In the genomic region with DNA sequence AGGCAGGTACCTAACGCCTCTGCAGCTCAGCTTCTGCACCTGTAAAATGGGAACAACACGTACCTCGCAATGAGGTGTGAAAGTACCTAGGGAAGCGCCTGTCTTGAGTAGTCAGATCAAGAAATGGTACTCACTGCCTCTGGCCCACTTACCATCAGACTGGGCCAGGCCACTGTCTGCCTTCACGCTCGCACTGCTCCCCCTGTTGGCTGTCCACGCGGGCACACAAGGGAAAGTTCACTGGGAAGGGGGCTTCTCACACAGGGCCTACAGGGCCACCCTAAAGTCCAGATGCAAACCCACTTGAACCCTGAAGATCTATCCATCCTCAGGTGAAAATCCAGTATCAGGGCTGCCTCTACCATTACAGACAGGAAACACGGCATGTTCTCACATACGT, we compare ENCODE assay signal across 9 cellular contexts. TPM values are rescaled to one million over a fixed set of nuclear protein-coding genes. Genes with fewer than 3 reads are reported as not detected.
DNase-seq lines count a peak whose midpoint lies in the region; ATAC-seq, FAIRE-seq and TF ChIP-seq lines count a peak whose summit lies in the region.
"Not testable (repeated sequence)": the region's sequence is repeated elsewhere in the genome, so short reads cannot be mapped to it uniquely, and the experiment has no call there.
"Had no signal": no experiment of that assay in that cellular context is flagged by ENCODE, and none has a peak within 500 bp of the region (broad histone marks: within the 10 kb centered on the region; RNA-seq: fewer than 3 reads in every experiment).

No MANE protein-coding gene starts in this region.

- intact Hi-C loops in CD4-positive, alpha-beta T cell (cut with DNase I, micrococcal nuclease) = not testable (repeated sequence)
- intact Hi-C loops in activated CD4-positive, alpha-beta T cell treated with anti-CD3 and anti-CD28 coated beads, Interleukin-2, amount 10 ng/mL, durations not matched to agents 24 days and 14 days (cut with micrococcal nuclease) = loop anchor here (5.0 kb wide), 2 partner anchors 139 to 196 kb away; a partner anchor contains a TSS

- ATAC-seq in CD4-positive, alpha-beta T cell (ENCODE audit: poor library complexity); activated naive CD8-positive, alpha-beta T cell treated with anti-CD3 and anti-CD28 coated beads, Interleukin-2, amount 50 U/mL, for 24 hours: not testable (repeated sequence)

- H3K4me2 ChIP-seq in OCI-LY3 (ENCODE audit: low read length) = peak overlapping the region; percentile 77

- not testable (repeated sequence) for DNase-seq in CD4-positive, alpha-beta T cell; GM18507 (ENCODE audit: extremely low spot score, insufficient read length, low read depth); mesothelial cell of epicardium (ENCODE audit: low spot score in 2 of 2, unreplicated experiment in 2 of 2)
- DNase-seq in activated CD4-positive, alpha-beta T cell treated with anti-CD3 and anti-CD28 coated beads, Interleukin-2, amount 10 ng/mL, durations not matched to agents 24 days and 14 days = peak; percentile 74
- DNase-seq in activated naive CD8-positive, alpha-beta T cell treated with anti-CD3 and anti-CD28 coated beads, Interleukin-2, amount 50 U/mL, for 24 hours = peak; percentile 32
- peak; percentile 20 for DNase-seq in epithelial cell of esophagus (ENCODE audit: low read depth)

- peak overlapping the region; percentile 82; the same call in 1 of the 2 replicates for H3K4me3 ChIP-seq in OCI-LY3 (ENCODE audit: low read length)
- not testable (repeated sequence) for H3K4me3 ChIP-seq in epithelial cell of esophagus (ENCODE audit: low read length)

- H3K79me2 ChIP-seq in OCI-LY3 (ENCODE audit: low read length) = peaks cover 11% of the 10 kb centered on the region

- H3K4me3 Mint-ChIP-seq in CD4-positive, alpha-beta T cell = peak overlapping the region; percentile 82
- not testable (repeated sequence) for H3K4me3 Mint-ChIP-seq in activated CD4-positive, alpha-beta T cell treated with anti-CD3 and anti-CD28 coated beads, Interleukin-2, amount 10 ng/mL, durations not matched to agents 24 days and 14 days
- peak overlapping the region; percentile 82 for H3K4me3 Mint-ChIP-seq in activated naive CD8-positive, alpha-beta T cell treated with anti-CD3 and anti-CD28 coated beads, Interleukin-2, amount 50 U/mL, for 24 hours
- peak overlapping the region; percentile 22 for H3K4me3 Mint-ChIP-seq in mesothelial cell of epicardium
- peak overlapping the region; percentile 87 for H3K4me3 Mint-ChIP-seq in stimulated activated naive CD8-positive, alpha-beta T cell treated with anti-CD3 and anti-CD28 coated beads, Interleukin-15, Interleukin-2, amounts not matched to agents 100 ng/mL and 50 ng/mL, for 24 hours

- not testable (repeated sequence) for TF ChIP-seq CTCF in CD4-positive, alpha-beta T cell (IDR thresholded peaks at IDR 0.05); mesothelial cell of epicardium (IDR thresholded peaks at IDR 0.05; ENCODE audit: unreplicated experiment)
- TF ChIP-seq CTCF in OCI-LY3 (IDR thresholded peaks at IDR 0.05; ENCODE audit: low read depth, low read length) (peak; percentile 50), epithelial cell of esophagus (IDR thresholded peaks at IDR 0.05; ENCODE audit: insufficient read depth, low read depth, low read length, missing control alignments) (peak; percentile 43)

- not testable (repeated sequence) for H3K36me3 ChIP-seq in OCI-LY3 (replicated peaks; ENCODE audit: low read depth, low read length)

- H3K36me3 Mint-ChIP-seq in CD4-positive, alpha-beta T cell (ENCODE audit: low read depth) = peaks cover 26% of the 10 kb centered on the region
- H3K36me3 Mint-ChIP-seq in activated CD4-positive, alpha-beta T cell treated with anti-CD3 and anti-CD28 coated beads, Interleukin-2, amount 10 ng/mL, durations not matched to agents 24 days and 14 days (ENCODE audit: low read depth) = peaks cover 21% of the 10 kb centered on the region
- H3K36me3 Mint-ChIP-seq in activated naive CD8-positive, alpha-beta T cell treated with anti-CD3 and anti-CD28 coated beads, Interleukin-2, amount 50 U/mL, for 24 hours (ENCODE audit: low read depth) = peaks cover 21% of the 10 kb centered on the region
- H3K36me3 Mint-ChIP-seq in mesothelial cell of epicardium = peaks cover 11% of the 10 kb centered on the region
- peaks cover 28% of the 10 kb centered on the region for H3K36me3 Mint-ChIP-seq in stimulated activated naive CD8-positive, alpha-beta T cell treated with anti-CD3 and anti-CD28 coated beads, Interleukin-15, Interleukin-2, amounts not matched to agents 100 ng/mL and 50 ng/mL, for 24 hours (ENCODE audit: low read depth)

- H3K27me3 Mint-ChIP-seq in CD4-positive, alpha-beta T cell; activated CD4-positive, alpha-beta T cell treated with anti-CD3 and anti-CD28 coated beads, Interleukin-2, amount 10 ng/mL, durations not matched to agents 24 days and 14 days; activated naive CD8-positive, alpha-beta T cell treated with anti-CD3 and anti-CD28 coated beads, Interleukin-2, amount 50 U/mL, for 24 hours; mesothelial cell of epicardium (ENCODE audit: low read depth); stimulated activated naive CD8-positive, alpha-beta T cell treated with anti-CD3 and anti-CD28 coated beads, Interleukin-15, Interleukin-2, amounts not matched to agents 100 ng/mL and 50 ng/mL, for 24 hours: not testable (repeated sequence)

- H4K20me1 ChIP-seq in OCI-LY3 (ENCODE audit: insufficient read depth, low read length) = not testable (repeated sequence)

- not testable (repeated sequence) for H3K9me3 ChIP-seq in CD4-positive, alpha-beta T cell (ENCODE audit: control insufficient read depth, low read length); OCI-LY3 (ENCODE audit: insufficient read depth, low read length)

- peaks cover 20% of the 10 kb centered on the region for H3K4me1 ChIP-seq in OCI-LY3 (ENCODE audit: low read length)

- H3K27me3 ChIP-seq in CD4-positive, alpha-beta T cell (ENCODE audit: control insufficient read depth, insufficient read depth, low read length); OCI-LY3 (ENCODE audit: low read depth, low read length): not testable (repeated sequence)

- POLR2A ChIA-PET in CD4-positive, alpha-beta T cell (lab: Charles Lee) = interaction anchor here (1.5 kb wide), 1 partner anchor 11 kb away, joined by 4 read pairs; a partner anchor contains a TSS

- H2AFZ ChIP-seq in OCI-LY3 (ENCODE audit: low read depth, low read length) = not testable (repeated sequence)

- not testable (repeated sequence) for H3K27ac Mint-ChIP-seq in CD4-positive, alpha-beta T cell; activated CD4-positive, alpha-beta T cell treated with anti-CD3 and anti-CD28 coated beads, Interleukin-2, amount 10 ng/mL, durations not matched to agents 24 days and 14 days; activated naive CD8-positive, alpha-beta T cell treated with anti-CD3 and anti-CD28 coated beads, Interleukin-2, amount 50 U/mL, for 24 hours; mesothelial cell of epicardium; stimulated activated naive CD8-positive, alpha-beta T cell treated with anti-CD3 and anti-CD28 coated beads, Interleukin-15, Interleukin-2, amounts not matched to agents 100 ng/mL and 50 ng/mL, for 24 hours

- not testable (repeated sequence) for H3K9me3 Mint-ChIP-seq in CD4-positive, alpha-beta T cell; activated CD4-positive, alpha-beta T cell treated with anti-CD3 and anti-CD28 coated beads, Interleukin-2, amount 10 ng/mL, durations not matched to agents 24 days and 14 days; activated naive CD8-positive, alpha-beta T cell treated with anti-CD3 and anti-CD28 coated beads, Interleukin-2, amount 50 U/mL, for 24 hours; mesothelial cell of epicardium; stimulated activated naive CD8-positive, alpha-beta T cell treated with anti-CD3 and anti-CD28 coated beads, Interleukin-15, Interleukin-2, amounts not matched to agents 100 ng/mL and 50 ng/mL, for 24 hours

- not testable (repeated sequence) for H3K9ac ChIP-seq in OCI-LY3 (ENCODE audit: low read length)

- H3K4me1 Mint-ChIP-seq in CD4-positive, alpha-beta T cell (ENCODE audit: low read depth) = peaks cover 27% of the 10 kb centered on the region
- peaks cover 24% of the 10 kb centered on the region for H3K4me1 Mint-ChIP-seq in activated CD4-positive, alpha-beta T cell treated with anti-CD3 and anti-CD28 coated beads, Interleukin-2, amount 10 ng/mL, durations not matched to agents 24 days and 14 days
- peaks cover 35% of the 10 kb centered on the region for H3K4me1 Mint-ChIP-seq in activated naive CD8-positive, alpha-beta T cell treated with anti-CD3 and anti-CD28 coated beads, Interleukin-2, amount 50 U/mL, for 24 hours
- peaks cover 22% of the 10 kb centered on the region for H3K4me1 Mint-ChIP-seq in mesothelial cell of epicardium
- peaks cover 41% of the 10 kb centered on the region for H3K4me1 Mint-ChIP-seq in stimulated activated naive CD8-positive, alpha-beta T cell treated with anti-CD3 and anti-CD28 coated beads, Interleukin-15, Interleukin-2, amounts not matched to agents 100 ng/mL and 50 ng/mL, for 24 hours (ENCODE audit: low read depth)

- not testable (repeated sequence) for H3K27ac ChIP-seq in CD4-positive, alpha-beta T cell (ENCODE audit: low read depth, low read length)
- peak overlapping the region; percentile 58 for H3K27ac ChIP-seq in OCI-LY3 (ENCODE audit: low read length)

- FAIRE-seq in GM18507 (lab: Jason Lieb, UNC) = peak; percentile 58

- CTCF ChIA-PET in CD4-positive, alpha-beta T cell (lab: Charles Lee) = not testable (repeated sequence)

RNA-seq across cellular contexts. Expression of a gene that starts 11.1 kb away (rescaled TPM):
- 10 to 100 TPM; 20.6 to 22.6 TPM for total RNA-seq in CD4-positive, alpha-beta T cell
- total RNA-seq in activated CD4-positive, alpha-beta T cell treated with anti-CD3 and anti-CD28 coated beads, Interleukin-2, amount 10 ng/mL, durations not matched to agents 24 days and 14 days = 54.4 and 57.0 TPM in 2 replicates
- total RNA-seq in mesothelial cell of epicardium = 21.0 to 24.1 TPM (median 23.5 TPM) in 3 replicates

RNA-seq across cellular contexts. Expression of a gene that starts 48.8 kb away (rescaled TPM):
- under 1 TPM; 0.28 to 0.44 TPM for total RNA-seq in CD4-positive, alpha-beta T cell
- 1.8 and 2.0 TPM in 2 replicates for total RNA-seq in activated CD4-positive, alpha-beta T cell treated with anti-CD3 and anti-CD28 coated beads, Interleukin-2, amount 10 ng/mL, durations not matched to agents 24 days and 14 days
- 7.5 to 7.7 TPM (median 7.6 TPM) in 3 replicates for total RNA-seq in mesothelial cell of epicardium
- total RNA-seq: ascending aorta had no signal
